ENCODE assay signal across 9 cellular contexts in the genomic region with DNA sequence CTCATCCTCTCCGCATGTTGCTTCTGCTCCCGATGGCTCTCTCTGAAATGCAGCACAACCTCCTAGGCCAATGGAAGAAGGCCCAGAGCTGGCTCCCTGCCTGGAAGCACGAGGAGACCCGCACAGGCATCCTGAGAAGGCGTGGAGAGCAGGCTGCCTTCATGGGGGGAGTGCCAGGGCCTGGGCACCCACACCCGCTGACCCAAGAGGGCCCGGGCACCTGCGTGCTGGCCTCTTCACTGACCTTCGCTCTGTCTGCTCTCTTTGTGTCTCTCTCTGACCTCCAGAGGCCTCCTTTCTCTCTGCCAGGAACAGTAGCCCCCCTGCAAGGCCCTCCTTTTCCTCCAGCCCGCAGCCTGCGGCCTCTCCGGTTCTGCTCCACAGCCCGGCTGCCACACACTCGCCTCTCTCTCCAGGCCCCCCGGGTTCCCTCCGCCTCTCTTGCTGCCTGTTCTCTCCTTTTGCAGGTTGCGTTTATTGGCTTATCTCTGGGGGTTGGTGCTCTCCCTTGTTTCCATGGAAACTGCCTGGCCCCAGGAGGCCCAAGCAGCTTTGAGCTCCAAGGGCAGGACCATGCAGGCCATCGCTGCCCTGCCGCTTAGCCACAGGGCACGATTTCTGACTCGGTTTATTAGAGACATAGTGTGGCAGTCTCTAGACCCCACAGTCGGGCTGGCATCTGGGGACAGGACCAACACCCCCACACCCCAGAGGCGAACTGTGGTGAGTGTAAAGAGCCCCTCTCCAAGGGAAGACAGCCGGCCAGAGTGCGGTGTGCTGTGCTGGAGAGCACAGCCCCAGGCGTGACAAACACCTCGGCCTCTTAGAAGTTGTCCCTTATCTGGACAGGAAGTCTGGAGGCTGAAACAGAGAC. TPM values are rescaled to one million over a fixed set of nuclear protein-coding genes. Genes with fewer than 3 reads are reported as not detected.
A peak's percentile ranks its signal among the peaks of the same experiment; 100 is the strongest.
DNase-seq lines count a peak whose midpoint lies in the region; ATAC-seq and TF ChIP-seq lines count a peak whose summit lies in the region.
"Had no signal": no experiment of that assay in that cellular context is flagged by ENCODE, and none has a peak within 500 bp of the region (broad histone marks: within the 10 kb centered on the region; RNA-seq: fewer than 3 reads in every experiment).

No MANE protein-coding gene starts in this region.

- H3K27ac Mint-ChIP-seq in activated T-helper 1 cell treated with anti-CD3 and anti-CD28 coated beads, Interleukin-12 subunit alpha, Interleukin-12 subunit beta, Interleukin-2, Interleukin-4 antibody, amounts not matched to agents 30 ng/mL and 10 ng/mL and 1 ng/mL, durations not matched to agents 14 hours and 24 hours and 36 hours = peak overlapping the region; percentile 89
- H3K27ac Mint-ChIP-seq in stimulated activated naive CD8-positive, alpha-beta T cell treated with anti-CD3 and anti-CD28 coated beads, Interleukin-15, amount 100 ng/mL, for 72 hours = peak overlapping the region; percentile 88 to 95

- H3K4me3 Mint-ChIP-seq in activated T-helper 1 cell treated with anti-CD3 and anti-CD28 coated beads, Interleukin-12 subunit alpha, Interleukin-12 subunit beta, Interleukin-2, Interleukin-4 antibody, amounts not matched to agents 30 ng/mL and 10 ng/mL and 1 ng/mL, durations not matched to agents 14 hours and 24 hours and 36 hours = peak overlapping the region; percentile 85
- H3K4me3 Mint-ChIP-seq in stimulated activated naive CD8-positive, alpha-beta T cell treated with anti-CD3 and anti-CD28 coated beads, Interleukin-15, amount 100 ng/mL, for 72 hours = peak overlapping the region; percentile 84 to 87

- H3K36me3 Mint-ChIP-seq in activated T-helper 1 cell treated with anti-CD3 and anti-CD28 coated beads, Interleukin-12 subunit alpha, Interleukin-12 subunit beta, Interleukin-2, Interleukin-4 antibody, amounts not matched to agents 30 ng/mL and 10 ng/mL and 1 ng/mL, durations not matched to agents 14 hours and 24 hours and 36 hours (ENCODE audit: low read depth) = peaks cover 3% of the 10 kb centered on the region

- intact Hi-C loops in activated T-helper 1 cell treated with anti-CD3 and anti-CD28 coated beads, Interleukin-12 subunit alpha, Interleukin-12 subunit beta, Interleukin-2, Interleukin-4 antibody, amounts not matched to agents 30 ng/mL and 10 ng/mL and 1 ng/mL, durations not matched to agents 14 hours and 24 hours and 36 hours (cut with micrococcal nuclease) = loop anchor here (5.0 kb wide), 4 partner anchors 36 to 1309 kb away; partner anchors contain the start of genes CCDC74B and MZT2A
- intact Hi-C loops in left ventricle myocardium inferior (cut with micrococcal nuclease) = no loop called here

- H3K4me1 ChIP-seq in left ventricle myocardium inferior = peaks cover 48% of the 10 kb centered on the region

- DNase-seq in NCI-H82 (lab: John Stamatoyannopoulos, UW) (peak; percentile 69), NCI-H82 treated with DMSO at 0.1 percent for 48 hours (lab: John Stamatoyannopoulos, UW; ENCODE audit: unreplicated experiment) (no peak), left ventricle myocardium inferior (peak; percentile 63), activated gamma-delta T cell (lab: John Stamatoyannopoulos, UW) (no peak)
- DNase-seq in activated T-helper 1 cell treated with anti-CD3 and anti-CD28 coated beads, Interleukin-12 subunit alpha, Interleukin-12 subunit beta, Interleukin-2, Interleukin-4 antibody, amounts not matched to agents 30 ng/mL and 10 ng/mL and 1 ng/mL, durations not matched to agents 14 hours and 24 hours and 36 hours (ENCODE audit: low spot score) = no peak
- no peak for DNase-seq in stimulated activated naive CD8-positive, alpha-beta T cell treated with anti-CD3 and anti-CD28 coated beads, Interleukin-15, amount 100 ng/mL, for 72 hours
- no peak for DNase-seq in NK-92 treated with Interleukin-12 subunit alpha and Interleukin-12 subunit beta, amount 100 ng/mL, for 24 hours (lab: John Stamatoyannopoulos, UW)

- no peaks in the 10 kb centered on the region for H3K27me3 Mint-ChIP-seq in activated T-helper 1 cell treated with anti-CD3 and anti-CD28 coated beads, Interleukin-12 subunit alpha, Interleukin-12 subunit beta, Interleukin-2, Interleukin-4 antibody, amounts not matched to agents 30 ng/mL and 10 ng/mL and 1 ng/mL, durations not matched to agents 14 hours and 24 hours and 36 hours (ENCODE audit: insufficient read depth)
- no peaks in the 10 kb centered on the region for H3K27me3 Mint-ChIP-seq in stimulated activated naive CD8-positive, alpha-beta T cell treated with anti-CD3 and anti-CD28 coated beads, Interleukin-15, amount 100 ng/mL, for 72 hours

- H3K9me3 Mint-ChIP-seq in activated T-helper 1 cell treated with anti-CD3 and anti-CD28 coated beads, Interleukin-12 subunit alpha, Interleukin-12 subunit beta, Interleukin-2, Interleukin-4 antibody, amounts not matched to agents 30 ng/mL and 10 ng/mL and 1 ng/mL, durations not matched to agents 14 hours and 24 hours and 36 hours = no peaks in the 10 kb centered on the region
- H3K9me3 Mint-ChIP-seq in stimulated activated naive CD8-positive, alpha-beta T cell treated with anti-CD3 and anti-CD28 coated beads, Interleukin-15, amount 100 ng/mL, for 72 hours = no peaks in the 10 kb centered on the region

- no peak for ATAC-seq in stimulated activated naive CD8-positive, alpha-beta T cell treated with anti-CD3 and anti-CD28 coated beads, Interleukin-15, amount 100 ng/mL, for 72 hours
- no peak for ATAC-seq in HG02885 (IDR thresholded peaks at IDR 0.05; ENCODE audit: poor library complexity, unreplicated experiment)

- no peaks in the 10 kb centered on the region for H3K9me3 ChIP-seq in left ventricle myocardium inferior (replicated peaks)

- no peak for TF ChIP-seq CTCF in left ventricle myocardium inferior (IDR thresholded peaks at IDR 0.05; ENCODE audit: borderline replicate concordance)

- H3K4me3 ChIP-seq in left ventricle myocardium inferior = peak overlapping the region; percentile 90

- H3K4me1 Mint-ChIP-seq in activated T-helper 1 cell treated with anti-CD3 and anti-CD28 coated beads, Interleukin-12 subunit alpha, Interleukin-12 subunit beta, Interleukin-2, Interleukin-4 antibody, amounts not matched to agents 30 ng/mL and 10 ng/mL and 1 ng/mL, durations not matched to agents 14 hours and 24 hours and 36 hours (ENCODE audit: low read depth) = no peaks in the 10 kb centered on the region
- H3K4me1 Mint-ChIP-seq in stimulated activated naive CD8-positive, alpha-beta T cell treated with anti-CD3 and anti-CD28 coated beads, Interleukin-15, amount 100 ng/mL, for 72 hours = peaks cover 31% of the 10 kb centered on the region

- H3K27ac ChIP-seq in left ventricle myocardium inferior (replicated peaks) = peak overlapping the region; percentile 98

- peaks cover 3% of the 10 kb centered on the region for H3K36me3 ChIP-seq in left ventricle myocardium inferior

- H3K27me3 ChIP-seq in left ventricle myocardium inferior (ENCODE audit: low read depth) = no peaks in the 10 kb centered on the region

RNA-seq across cellular contexts. Expression of gene MZT2B, which starts 1.7 kb away (rescaled TPM):
- total RNA-seq in activated T-helper 1 cell treated with anti-CD3 and anti-CD28 coated beads, Interleukin-12 subunit alpha, Interleukin-12 subunit beta, Interleukin-2, Interleukin-4 antibody, amounts not matched to agents 30 ng/mL and 10 ng/mL and 1 ng/mL, durations not matched to agents 14 hours and 24 hours and 36 hours = 289 and 294 TPM in 2 replicates
- total RNA-seq in left ventricle myocardium inferior = 422 TPM

RNA-seq across cellular contexts. Expression of gene SMPD4, which starts 2.3 kb away (rescaled TPM):
- 92.3 and 99.0 TPM in 2 replicates for total RNA-seq in activated T-helper 1 cell treated with anti-CD3 and anti-CD28 coated beads, Interleukin-12 subunit alpha, Interleukin-12 subunit beta, Interleukin-2, Interleukin-4 antibody, amounts not matched to agents 30 ng/mL and 10 ng/mL and 1 ng/mL, durations not matched to agents 14 hours and 24 hours and 36 hours
- total RNA-seq in left ventricle myocardium inferior = 26.7 TPM

RNA-seq across cellular contexts. Expression of gene TUBA3E, which starts 14.5 kb away (rescaled TPM):
- not detected in 2 replicates for total RNA-seq in activated T-helper 1 cell treated with anti-CD3 and anti-CD28 coated beads, Interleukin-12 subunit alpha, Interleukin-12 subunit beta, Interleukin-2, Interleukin-4 antibody, amounts not matched to agents 30 ng/mL and 10 ng/mL and 1 ng/mL, durations not matched to agents 14 hours and 24 hours and 36 hours
- 47.1 TPM for total RNA-seq in left ventricle myocardium inferior
- total RNA-seq: SK-MEL-5 had no signal

RNA-seq across cellular contexts. Expression of gene CCDC74B, which starts 38.8 kb away (rescaled TPM):
- total RNA-seq in activated T-helper 1 cell treated with anti-CD3 and anti-CD28 coated beads, Interleukin-12 subunit alpha, Interleukin-12 subunit beta, Interleukin-2, Interleukin-4 antibody, amounts not matched to agents 30 ng/mL and 10 ng/mL and 1 ng/mL, durations not matched to agents 14 hours and 24 hours and 36 hours = 0.52 and 1.8 TPM in 2 replicates
- 0.44 TPM for total RNA-seq in left ventricle myocardium inferior

RNA-seq across cellular contexts. Expression of gene POTEF, which starts 54.7 kb away (rescaled TPM):
- total RNA-seq in activated T-helper 1 cell treated with anti-CD3 and anti-CD28 coated beads, Interleukin-12 subunit alpha, Interleukin-12 subunit beta, Interleukin-2, Interleukin-4 antibody, amounts not matched to agents 30 ng/mL and 10 ng/mL and 1 ng/mL, durations not matched to agents 14 hours and 24 hours and 36 hours = not detected in 2 replicates
- not detected for total RNA-seq in left ventricle myocardium inferior
- total RNA-seq: SK-MEL-5 had no signal

Comparison
In these comparisons a context has a peak if more than half of its experiments do, and no peak if none do; other contexts are left out.
1. DNase-seq: peak in NCI-H82 (single experiment) and left ventricle myocardium inferior (single experiment); none in NCI-H82 treated with DMSO at 0.1 percent for 48 hours (single experiment), activated T-helper 1 cell treated with anti-CD3 and anti-CD28 coated beads, Interleukin-12 subunit alpha, Interleukin-12 subunit beta, Interleukin-2, Interleukin-4 antibody, amounts not matched to agents 30 ng/mL and 10 ng/mL and 1 ng/mL, durations not matched to agents 14 hours and 24 hours and 36 hours (single experiment), stimulated activated naive CD8-positive, alpha-beta T cell treated with anti-CD3 and anti-CD28 coated beads, Interleukin-15, amount 100 ng/mL, for 72 hours (0 of 2), activated gamma-delta T cell (single experiment) and NK-92 treated with Interleukin-12 subunit alpha and Interleukin-12 subunit beta, amount 100 ng/mL, for 24 hours (single experiment).
2. RNA of gene TUBA3E, which starts 14.5 kb away (total RNA-seq): 47.1 TPM in left ventricle myocardium inferior (single experiment); not detected in activated T-helper 1 cell treated with anti-CD3 and anti-CD28 coated beads, Interleukin-12 subunit alpha, Interleukin-12 subunit beta, Interleukin-2, Interleukin-4 antibody, amounts not matched to agents 30 ng/mL and 10 ng/mL and 1 ng/mL, durations not matched to agents 14 hours and 24 hours and 36 hours; every median in the first group is over 10 times any median in the second.